ENCODE assay signal across 11 cellular contexts in the genomic region with DNA sequence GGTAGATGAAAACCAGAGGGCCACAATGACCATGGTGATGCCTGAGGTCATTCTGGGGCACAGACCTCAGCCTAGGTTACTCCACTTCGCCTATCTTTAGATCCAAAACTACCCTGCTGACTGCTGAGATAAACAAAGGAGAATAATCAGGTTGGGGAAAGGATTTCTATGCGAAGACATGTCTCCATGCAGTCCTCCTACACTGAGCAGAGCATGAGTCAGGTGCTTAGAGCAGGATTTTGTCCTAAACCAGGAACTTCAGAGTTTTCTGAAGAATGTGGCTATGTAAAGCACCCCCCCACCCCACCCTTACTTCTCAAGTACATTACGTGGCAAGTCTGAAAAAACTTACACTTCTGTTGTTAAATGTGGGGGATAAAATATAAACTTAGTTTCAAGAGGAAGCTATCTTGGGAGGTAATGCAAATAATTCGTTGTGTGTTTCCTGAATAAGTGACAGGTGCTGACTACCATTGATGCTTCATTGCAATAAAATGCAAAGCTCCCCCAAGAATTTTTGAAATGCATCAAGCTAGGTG. TPM values are rescaled to one million over a fixed set of nuclear protein-coding genes. Genes with fewer than 3 reads are reported as not detected.
DNase-seq lines count a peak whose midpoint lies in the region; ATAC-seq and TF ChIP-seq lines count a peak whose summit lies in the region.
"Had no signal": no experiment of that assay in that cellular context is flagged by ENCODE, and none has a peak within 500 bp of the region (broad histone marks: within the 10 kb centered on the region; RNA-seq: fewer than 3 reads in every experiment).

No MANE protein-coding gene starts in this region.

- peak overlapping the region; percentile 2; the same call in 1 of the 2 replicates for H3K4me3 ChIP-seq in GM06990 (replicated peaks; ENCODE audit: low read depth, low read length)
- no peak overlapping the region for H3K4me3 ChIP-seq in epithelial cell of esophagus (ENCODE audit: low read length)
- no peak overlapping the region for H3K4me3 ChIP-seq in Caco-2 (ENCODE audit: low read depth, low read length)

- H3K9me3 Mint-ChIP-seq in Caco-2 (ENCODE audit: unreplicated experiment): no peaks in the 10 kb centered on the region
- H3K9me3 Mint-ChIP-seq: T-helper 2 cell treated with Interferon-gamma antibody and Interleukin-4, amounts not matched to agents 5 μg/mL and 100 μg/mL, for 36 hours had no signal

- no TSS peak for BruUV-seq in Caco-2 (replicated peaks; lab: Mats Ljungman, UMichigan)

- H3K4me1 ChIP-seq in Caco-2: no peaks in the 10 kb centered on the region

- H3K27ac Mint-ChIP-seq in Caco-2 (ENCODE audit: unreplicated experiment): no peak overlapping the region
- H3K27ac Mint-ChIP-seq: T-helper 2 cell treated with Interferon-gamma antibody and Interleukin-4, amounts not matched to agents 5 μg/mL and 100 μg/mL, for 36 hours had no signal

- H3K9me3 ChIP-seq in Caco-2: no peaks in the 10 kb centered on the region

- intact Hi-C loops in Caco-2 (cut with micrococcal nuclease; ENCODE audit: unreplicated experiment): no loop called here

- peak; percentile 41 for DNase-seq in GM06990 (ENCODE audit: extremely low read depth, insufficient read length)
- peak; percentile 53 for DNase-seq in epithelial cell of esophagus (ENCODE audit: low read depth)
- DNase-seq in Caco-2: no peak
- DNase-seq in GF-D8 (lab: John Stamatoyannopoulos, UW): no peak
- no peak for DNase-seq in activated CD4-positive, alpha-beta T cell treated with anti-CD3 and anti-CD28 coated beads, Interleukin-2, amount 50 U/mL, for 1 hour
- DNase-seq in NCI-H2227 (lab: John Stamatoyannopoulos, UW; ENCODE audit: unreplicated experiment): no peak
- DNase-seq: activated effector memory CD4-positive, alpha-beta T cell treated with anti-CD3 and anti-CD28 coated beads, Interleukin-2, amount 50 U/mL, for 16 hours; NCI-H2029 had no signal

- no peak overlapping the region for H3K4me3 Mint-ChIP-seq in Caco-2 (ENCODE audit: unreplicated experiment)
- H3K4me3 Mint-ChIP-seq: T-helper 2 cell treated with Interferon-gamma antibody and Interleukin-4, amounts not matched to agents 5 μg/mL and 100 μg/mL, for 36 hours had no signal

- POLR2A ChIA-PET in Caco-2 (lab: Charles Lee): no interaction called here

- CTCF ChIA-PET in Caco-2 (lab: Charles Lee): no interaction called here

- peaks cover 4% of the 10 kb centered on the region for H3K27me3 Mint-ChIP-seq in Caco-2 (ENCODE audit: insufficient read depth, unreplicated experiment)

- H3K36me3 Mint-ChIP-seq in Caco-2 (ENCODE audit: insufficient read depth, unreplicated experiment): no peaks in the 10 kb centered on the region

- H3K36me3 ChIP-seq in GM06990 (ENCODE audit: control insufficient read depth, insufficient read depth, low read length) (no peaks in the 10 kb centered on the region), Caco-2 (ENCODE audit: control insufficient read depth, insufficient read depth, low read length) (no peaks in the 10 kb centered on the region)

- H3K27me3 ChIP-seq in GM06990 (replicated peaks; ENCODE audit: control insufficient read depth, insufficient read depth, low read length): no peaks in the 10 kb centered on the region
- H3K27me3 ChIP-seq in Caco-2 (replicated peaks; ENCODE audit: control insufficient read depth, insufficient read depth, low read length): no peaks in the 10 kb centered on the region

- ATAC-seq in GM21390 (IDR thresholded peaks at IDR 0.05; ENCODE audit: unreplicated experiment) (peak; percentile 55), HG03378 (IDR thresholded peaks at IDR 0.05; ENCODE audit: unreplicated experiment) (peak; percentile 58)

- TF ChIP-seq CTCF in GM06990 (IDR thresholded peaks at IDR 0.05; ENCODE audit: insufficient read depth, low read length, poor library complexity, severe bottlenecking): no peak
- no peak for TF ChIP-seq CTCF in epithelial cell of esophagus (IDR thresholded peaks at IDR 0.05; ENCODE audit: insufficient read depth, low read depth, low read length, missing control alignments)
- TF ChIP-seq CTCF in Caco-2 (IDR thresholded peaks at IDR 0.05; ENCODE audit: insufficient read depth in 1 of 2, low read depth in 1 of 2, low read length in 1 of 2, severe bottlenecking in 1 of 2, unreplicated experiment in 1 of 2): no peak

- H3K4me1 Mint-ChIP-seq in Caco-2 (ENCODE audit: low read depth, unreplicated experiment): no peaks in the 10 kb centered on the region

RNA-seq across cellular contexts. Expression of gene PDCD1LG2, which starts 19.4 kb away (rescaled TPM):
- not detected in 2 replicates for total RNA-seq in Caco-2 (2022)

Comparison
In these comparisons a context has a peak if more than half of its experiments do, and no peak if none do; other contexts are left out.
1. DNase-seq: peak in GM06990 (single experiment) and epithelial cell of esophagus (single experiment); none in Caco-2 (0 of 2), GF-D8 (single experiment), activated CD4-positive, alpha-beta T cell treated with anti-CD3 and anti-CD28 coated beads, Interleukin-2, amount 50 U/mL, for 1 hour (single experiment) and NCI-H2227 (single experiment).